Comparison of ENCODE assay signal across 2 cellular contexts in the genomic region with DNA sequence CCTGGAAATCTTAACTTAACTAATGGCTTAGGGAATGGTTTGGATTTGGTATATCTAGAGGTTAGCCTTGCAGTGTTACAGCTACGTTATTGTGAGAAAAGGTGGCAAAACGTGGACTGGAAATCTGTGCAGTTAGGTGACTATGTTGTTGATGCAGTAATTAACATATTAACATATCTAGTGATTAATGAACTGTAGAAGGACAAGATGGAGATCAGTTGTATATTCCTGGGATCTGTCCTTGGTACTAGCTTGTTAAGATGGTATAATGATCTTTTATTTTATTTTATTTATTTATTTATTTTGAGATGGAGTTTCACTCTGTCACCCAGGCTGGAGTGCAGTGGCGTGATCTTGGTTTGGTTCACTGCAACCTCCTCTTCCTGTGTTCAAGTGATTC.
A peak's percentile ranks its signal among the peaks of the same experiment; 100 is the strongest.
TF ChIP-seq lines count a peak whose summit lies in the region.

No MANE protein-coding gene starts in this region.

TF ChIP-seq in A549, 52 proteins besides CTCF, POLR2A, EP300 and RAD21:
- TF ChIP-seq, protein P1, sequence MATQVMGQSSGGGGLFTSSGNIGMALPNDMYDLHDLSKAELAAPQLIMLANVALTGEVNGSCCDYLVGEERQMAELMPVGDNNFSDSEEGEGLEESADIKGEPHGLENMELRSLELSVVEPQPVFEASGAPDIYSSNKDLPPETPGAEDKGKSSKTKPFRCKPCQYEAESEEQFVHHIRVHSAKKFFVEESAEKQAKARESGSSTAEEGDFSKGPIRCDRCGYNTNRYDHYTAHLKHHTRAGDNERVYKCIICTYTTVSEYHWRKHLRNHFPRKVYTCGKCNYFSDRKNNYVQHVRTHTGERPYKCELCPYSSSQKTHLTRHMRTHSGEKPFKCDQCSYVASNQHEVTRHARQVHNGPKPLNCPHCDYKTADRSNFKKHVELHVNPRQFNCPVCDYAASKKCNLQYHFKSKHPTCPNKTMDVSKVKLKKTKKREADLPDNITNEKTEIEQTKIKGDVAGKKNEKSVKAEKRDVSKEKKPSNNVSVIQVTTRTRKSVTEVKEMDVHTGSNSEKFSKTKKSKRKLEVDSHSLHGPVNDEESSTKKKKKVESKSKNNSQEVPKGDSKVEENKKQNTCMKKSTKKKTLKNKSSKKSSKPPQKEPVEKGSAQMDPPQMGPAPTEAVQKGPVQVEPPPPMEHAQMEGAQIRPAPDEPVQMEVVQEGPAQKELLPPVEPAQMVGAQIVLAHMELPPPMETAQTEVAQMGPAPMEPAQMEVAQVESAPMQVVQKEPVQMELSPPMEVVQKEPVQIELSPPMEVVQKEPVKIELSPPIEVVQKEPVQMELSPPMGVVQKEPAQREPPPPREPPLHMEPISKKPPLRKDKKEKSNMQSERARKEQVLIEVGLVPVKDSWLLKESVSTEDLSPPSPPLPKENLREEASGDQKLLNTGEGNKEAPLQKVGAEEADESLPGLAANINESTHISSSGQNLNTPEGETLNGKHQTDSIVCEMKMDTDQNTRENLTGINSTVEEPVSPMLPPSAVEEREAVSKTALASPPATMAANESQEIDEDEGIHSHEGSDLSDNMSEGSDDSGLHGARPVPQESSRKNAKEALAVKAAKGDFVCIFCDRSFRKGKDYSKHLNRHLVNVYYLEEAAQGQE (IDR thresholded peaks at IDR 0.05) = peak; percentile 43; the same call in 1 of the 2 replicates
- TF ChIP-seq PHF8 (IDR thresholded peaks at IDR 0.05; ENCODE audit: borderline replicate concordance, low read depth) = no peak
- TF ChIP-seq FOXS1 (CRISPR knock-in tag; IDR thresholded peaks at IDR 0.05) = no peak
- TF ChIP-seq ZSCAN20 (CRISPR knock-in tag; IDR thresholded peaks at IDR 0.05) = no peak
- no peak for TF ChIP-seq TFCP2L1 (CRISPR knock-in tag; IDR thresholded peaks at IDR 0.05)
- TF ChIP-seq GATA3 (IDR thresholded peaks at IDR 0.05; ENCODE audit: borderline replicate concordance) = no peak
- no peak for TF ChIP-seq HOXB5 (CRISPR knock-in tag; IDR thresholded peaks at IDR 0.05)

TF ChIP-seq in HCT116, 20 proteins besides CTCF, POLR2A, EP300 and RAD21 (continued from another document):
- TF ChIP-seq, protein P1 (IDR thresholded peaks at IDR 0.05; ENCODE audit: low read depth) = peak; percentile 20; the same call in 1 of the 2 replicates
- no peak for TF ChIP-seq EZH2 (IDR thresholded peaks at IDR 0.05)
